In the genomic region with DNA sequence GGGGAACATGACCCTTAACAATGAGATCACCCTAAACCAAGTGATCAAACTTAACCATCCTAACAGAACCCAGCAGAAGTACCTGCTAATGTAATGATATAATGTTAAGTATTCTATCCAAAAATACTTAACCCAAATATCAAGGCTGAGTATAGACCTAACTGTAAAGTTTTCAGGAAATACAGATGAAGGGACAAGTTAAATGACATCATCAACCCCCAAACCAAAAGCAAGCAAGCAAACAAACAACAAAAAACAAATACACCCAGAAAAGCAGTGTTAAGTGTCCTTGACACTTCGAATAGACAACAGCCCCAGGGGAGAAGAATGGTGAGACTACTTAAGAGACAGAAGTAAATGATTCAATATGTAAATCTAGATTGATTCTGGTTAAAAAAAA, we compare ENCODE assay signal across 12 cellular contexts. TPM values are rescaled to one million over a fixed set of nuclear protein-coding genes. Genes with fewer than 3 reads are reported as not detected.
DNase-seq lines count a peak whose midpoint lies in the region; ATAC-seq and TF ChIP-seq lines count a peak whose summit lies in the region.
"Had no signal": no experiment of that assay in that cellular context is flagged by ENCODE, and none has a peak within 500 bp of the region (broad histone marks: within the 10 kb centered on the region; RNA-seq: fewer than 3 reads in every experiment).

No MANE protein-coding gene starts in this region.

- H3K36me3 ChIP-seq in BLaER1 treated with 17β-estradiol and CSF1 and Interleukin-3, amounts not matched to agents 10 nM and 100 nM: peaks cover 10 to 60% (median 41%) of the 10 kb centered on the region in 11 experiments; a peak in 21 of 22 replicates
- H3K36me3 ChIP-seq in HEK293 (ENCODE audit: control insufficient read depth in 2 of 2, insufficient read depth in 1 of 2, low read length in 2 of 2) (peaks cover 0 to 15% of the 10 kb centered on the region in 2 experiments; a peak in 2 of 3 replicates), heart left ventricle (no peaks in the 10 kb centered on the region)
- H3K36me3 ChIP-seq: colonic mucosa, pancreas had no signal

- ATAC-seq in memory B cell (ENCODE audit: low read depth): no peak
- ATAC-seq in heart left ventricle: no peak
- ATAC-seq: pancreas had no signal

- TF ChIP-seq CTCF in HEK293 (tag by site-specific recombination; IDR thresholded peaks at IDR 0.05): no peak
- no peak for TF ChIP-seq CTCF in heart left ventricle (IDR thresholded peaks at IDR 0.05)

- no peaks in the 10 kb centered on the region for H3K9me3 Mint-ChIP-seq in activated T-helper 1 cell treated with anti-CD3 and anti-CD28 coated beads, Interleukin-12 subunit alpha, Interleukin-12 subunit beta, Interleukin-2, Interleukin-4 antibody, amounts not matched to agents 30 ng/mL and 10 ng/mL and 1 ng/mL, durations not matched to agents 14 hours and 24 hours and 36 hours
- no peaks in the 10 kb centered on the region for H3K9me3 Mint-ChIP-seq in memory B cell

- H3K4me3 Mint-ChIP-seq in activated T-helper 1 cell treated with anti-CD3 and anti-CD28 coated beads, Interleukin-12 subunit alpha, Interleukin-12 subunit beta, Interleukin-2, Interleukin-4 antibody, amounts not matched to agents 30 ng/mL and 10 ng/mL and 1 ng/mL, durations not matched to agents 14 hours and 24 hours and 36 hours: peak overlapping the region; percentile 60
- peak overlapping the region; percentile 59 for H3K4me3 Mint-ChIP-seq in memory B cell

- H3K36me3 Mint-ChIP-seq in activated T-helper 1 cell treated with anti-CD3 and anti-CD28 coated beads, Interleukin-12 subunit alpha, Interleukin-12 subunit beta, Interleukin-2, Interleukin-4 antibody, amounts not matched to agents 30 ng/mL and 10 ng/mL and 1 ng/mL, durations not matched to agents 14 hours and 24 hours and 36 hours (ENCODE audit: low read depth): peaks cover 27% of the 10 kb centered on the region
- peaks cover 10% of the 10 kb centered on the region for H3K36me3 Mint-ChIP-seq in memory B cell

- peak overlapping the region in 1 of 11 experiments; percentile 93; a peak in 1 of 22 replicates for H3K27ac ChIP-seq in BLaER1 treated with 17β-estradiol and CSF1 and Interleukin-3, amounts not matched to agents 10 nM and 100 nM
- no peak overlapping the region for H3K27ac ChIP-seq in HEK293 (ENCODE audit: extremely low read depth, low read depth, low read length)
- H3K27ac ChIP-seq in heart left ventricle: no peak overlapping the region
- H3K27ac ChIP-seq: colonic mucosa, pancreas had no signal

- peaks cover 0 to 34% (median 15%) of the 10 kb centered on the region in 11 experiments; a peak in 17 of 22 replicates for H3K9me3 ChIP-seq in BLaER1 treated with 17β-estradiol and CSF1 and Interleukin-3, amounts not matched to agents 10 nM and 100 nM (replicated peaks in 1 of 11)
- no peaks in the 10 kb centered on the region for H3K9me3 ChIP-seq in HEK293 (ENCODE audit: control insufficient read depth, insufficient read depth, low read depth, low read length)
- no peaks in the 10 kb centered on the region for H3K9me3 ChIP-seq in heart left ventricle
- H3K9me3 ChIP-seq: colonic mucosa, pancreas had no signal

- no peak overlapping the region for H3K9ac ChIP-seq in BLaER1 treated with 17β-estradiol and CSF1 and Interleukin-3, amounts not matched to agents 10 nM and 100 nM

- H3K27me3 ChIP-seq in BLaER1 treated with 17β-estradiol and CSF1 and Interleukin-3, amounts not matched to agents 10 nM and 100 nM: no peaks in the 10 kb centered on the region
- H3K27me3 ChIP-seq in heart left ventricle: no peaks in the 10 kb centered on the region
- H3K27me3 ChIP-seq: colonic mucosa, pancreas had no signal

- H3K4me2 ChIP-seq in BLaER1 treated with 17β-estradiol and CSF1 and Interleukin-3, amounts not matched to agents 10 nM and 100 nM: peak overlapping the region; percentile 75 to 96 (median 86); a peak in 21 of 22 replicates

- CTCF ChIA-PET in HEK293 (lab: Yijun Ruan, JAX): no interaction called here

- POLR2A ChIA-PET in HEK293 (lab: Yijun Ruan, JAX): no interaction called here

- no peak for TF ChIP-seq POLR2A in heart left ventricle (IDR thresholded peaks at IDR 0.05)

- H3K4me3 ChIP-seq in BLaER1 treated with 17β-estradiol and CSF1 and Interleukin-3, amounts not matched to agents 10 nM and 100 nM: peak overlapping the region in 4 of 10 experiments; percentile 71 to 92 (median 81); a peak in 4 of 20 replicates
- H3K4me3 ChIP-seq in HEK293 (ENCODE audit: low read depth, low read length) (peak overlapping the region; percentile 12), heart left ventricle (no peak overlapping the region)
- H3K4me3 ChIP-seq: colonic mucosa, pancreas had no signal

- no peaks in the 10 kb centered on the region for H3K27me3 Mint-ChIP-seq in activated T-helper 1 cell treated with anti-CD3 and anti-CD28 coated beads, Interleukin-12 subunit alpha, Interleukin-12 subunit beta, Interleukin-2, Interleukin-4 antibody, amounts not matched to agents 30 ng/mL and 10 ng/mL and 1 ng/mL, durations not matched to agents 14 hours and 24 hours and 36 hours (ENCODE audit: insufficient read depth)
- H3K27me3 Mint-ChIP-seq in memory B cell: no peaks in the 10 kb centered on the region

- H3K4me1 ChIP-seq in BLaER1 treated with 17β-estradiol and CSF1 and Interleukin-3, amounts not matched to agents 10 nM and 100 nM: peaks cover 27 to 50% (median 36%) of the 10 kb centered on the region in 10 experiments
- H3K4me1 ChIP-seq in HEK293 (ENCODE audit: control insufficient read depth, insufficient read depth, low read length) (no peaks in the 10 kb centered on the region), heart left ventricle (peaks cover 4 to 48% (median 20%) of the 10 kb centered on the region in 12 donors)

- H3K27ac Mint-ChIP-seq in activated T-helper 1 cell treated with anti-CD3 and anti-CD28 coated beads, Interleukin-12 subunit alpha, Interleukin-12 subunit beta, Interleukin-2, Interleukin-4 antibody, amounts not matched to agents 30 ng/mL and 10 ng/mL and 1 ng/mL, durations not matched to agents 14 hours and 24 hours and 36 hours: peak overlapping the region; percentile 13
- peak overlapping the region; percentile 51 for H3K27ac Mint-ChIP-seq in memory B cell

- H3K4me1 Mint-ChIP-seq in activated T-helper 1 cell treated with anti-CD3 and anti-CD28 coated beads, Interleukin-12 subunit alpha, Interleukin-12 subunit beta, Interleukin-2, Interleukin-4 antibody, amounts not matched to agents 30 ng/mL and 10 ng/mL and 1 ng/mL, durations not matched to agents 14 hours and 24 hours and 36 hours (ENCODE audit: low read depth): peaks cover 49% of the 10 kb centered on the region
- peaks cover 31% of the 10 kb centered on the region for H3K4me1 Mint-ChIP-seq in memory B cell

- peaks cover 0 to 61% (median 49%) of the 10 kb centered on the region in 11 experiments; a peak in 20 of 22 replicates for H4K20me1 ChIP-seq in BLaER1 treated with 17β-estradiol and CSF1 and Interleukin-3, amounts not matched to agents 10 nM and 100 nM

- no peak for DNase-seq in activated T-helper 1 cell treated with anti-CD3 and anti-CD28 coated beads, Interleukin-12 subunit alpha, Interleukin-12 subunit beta, Interleukin-2, Interleukin-4 antibody, amounts not matched to agents 30 ng/mL and 10 ng/mL and 1 ng/mL, durations not matched to agents 14 hours and 24 hours and 36 hours (ENCODE audit: low spot score)
- DNase-seq in memory B cell (ENCODE audit: low spot score in 2 of 2) (no peak), heart left ventricle (no peak), inferior parietal cortex (ENCODE audit: extremely low spot score) (no peak), NOMO-1 treated with dmso at 0.1 percent for 144 hours (lab: John Stamatoyannopoulos, UW; ENCODE audit: unreplicated experiment) (no peak), CD1c-positive myeloid dendritic cell (ENCODE audit: extremely low spot score) (no peak)
- DNase-seq: colonic mucosa, DMS153, NCI-H1694 treated with DMSO at 0.1 percent for 48 hours, pancreas had no signal

- intact Hi-C loops in activated T-helper 1 cell treated with anti-CD3 and anti-CD28 coated beads, Interleukin-12 subunit alpha, Interleukin-12 subunit beta, Interleukin-2, Interleukin-4 antibody, amounts not matched to agents 30 ng/mL and 10 ng/mL and 1 ng/mL, durations not matched to agents 14 hours and 24 hours and 36 hours (cut with micrococcal nuclease): no loop called here
- intact Hi-C loops in heart left ventricle (cut with DNase I): no loop called here

- WGBS in heart left ventricle, 4 donors: 64 to 78% (median 69%) methylated on average over 1 of the region's 1 CpG

TF ChIP-seq in HEK293, 187 proteins besides CTCF, POLR2A, EP300 and RAD21 (continues in another document):
- TF ChIP-seq, protein P1, sequence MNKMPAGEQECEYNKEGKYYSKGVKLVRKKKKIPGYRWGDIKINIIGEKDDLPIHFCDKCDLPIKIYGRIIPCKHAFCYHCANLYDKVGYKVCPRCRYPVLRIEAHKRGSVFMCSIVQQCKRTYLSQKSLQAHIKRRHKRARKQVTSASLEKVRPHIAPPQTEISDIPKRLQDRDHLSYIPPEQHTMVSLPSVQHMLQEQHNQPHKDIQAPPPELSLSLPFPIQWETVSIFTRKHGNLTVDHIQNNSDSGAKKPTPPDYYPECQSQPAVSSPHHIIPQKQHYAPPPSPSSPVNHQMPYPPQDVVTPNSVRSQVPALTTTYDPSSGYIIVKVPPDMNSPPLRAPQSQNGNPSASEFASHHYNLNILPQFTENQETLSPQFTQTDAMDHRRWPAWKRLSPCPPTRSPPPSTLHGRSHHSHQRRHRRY (tag by site-specific recombination; IDR thresholded peaks at IDR 0.05): no peak
- no peak for TF ChIP-seq ZNF501 (tag by site-specific recombination; IDR thresholded peaks at IDR 0.05)

RNA-seq across cellular contexts. Expression of a gene that starts 2.7 kb away (rescaled TPM):
- 34.9 and 36.5 TPM in 2 replicates for total RNA-seq in activated T-helper 1 cell treated with anti-CD3 and anti-CD28 coated beads, Interleukin-12 subunit alpha, Interleukin-12 subunit beta, Interleukin-2, Interleukin-4 antibody, amounts not matched to agents 30 ng/mL and 10 ng/mL and 1 ng/mL, durations not matched to agents 14 hours and 24 hours and 36 hours
- 10 to 100 TPM in 6 of 9 donors, 1 to 10 TPM in 3; 5.9 to 15.6 (median 13.2) TPM for total RNA-seq in heart left ventricle
- 10 to 100 TPM; 10.5 to 23.6 TPM for polyA plus RNA-seq in heart left ventricle
